Comparison of ENCODE assay signal across 8 cellular contexts in genomic region chr7:100544949-100545635, GRCh38. TPM values are rescaled to one million over a fixed set of nuclear protein-coding genes. Genes with fewer than 3 reads are reported as not detected.
DNase-seq lines count a peak whose midpoint lies in the region; ATAC-seq and TF ChIP-seq lines count a peak whose summit lies in the region.

No MANE protein-coding gene starts in this region.

- peak overlapping the region; percentile 77 to 95 (median 88) for H3K27ac Mint-ChIP-seq in naive thymus-derived CD4-positive, alpha-beta T cell

- no peaks in the 10 kb centered on the region for H3K27me3 Mint-ChIP-seq in naive thymus-derived CD4-positive, alpha-beta T cell

- H3K9me3 Mint-ChIP-seq in naive thymus-derived CD4-positive, alpha-beta T cell: no peaks in the 10 kb centered on the region

- TF ChIP-seq RAD21 in Ishikawa (IDR thresholded peaks at IDR 0.05; ENCODE audit: low read depth): no peak

- peak overlapping the region; percentile 80 for H3K27ac ChIP-seq in cingulate gyrus (ENCODE audit: low read depth, low read length)
- H3K27ac ChIP-seq in naive thymus-derived CD4-positive, alpha-beta T cell (ENCODE audit: low read depth, low read length): peak overlapping the region; percentile 56

- no peaks in the 10 kb centered on the region for H3K27me3 ChIP-seq in naive thymus-derived CD4-positive, alpha-beta T cell (ENCODE audit: control insufficient read depth in 2 of 2, insufficient read depth in 2 of 2, low read length in 2 of 2)

- POLR2A ChIA-PET in naive thymus-derived CD4-positive, alpha-beta T cell (lab: Charles Lee): interaction anchor here (0.7 to 2.4 kb wide), 10 partner anchors 9 to 131 kb away, joined by 3 to 17 read pairs (median 4); partner anchors contain the start of genes MEPCE and ZCWPW1

- peak overlapping the region; percentile 64 to 82 (median 70) for H3K4me3 Mint-ChIP-seq in naive thymus-derived CD4-positive, alpha-beta T cell

- peaks cover 0 to 8% (median 0%) of the 10 kb centered on the region in 3 experiments for H3K36me3 ChIP-seq in naive thymus-derived CD4-positive, alpha-beta T cell (ENCODE audit: control insufficient read depth in 2 of 3, insufficient read depth in 3 of 3, low read length in 3 of 3)

- H3K36me3 Mint-ChIP-seq in naive thymus-derived CD4-positive, alpha-beta T cell: peaks cover 3 to 17% (median 10%) of the 10 kb centered on the region in 5 donors

- ATAC-seq in GM21367 (IDR thresholded peaks at IDR 0.05; ENCODE audit: unreplicated experiment): peak; percentile 22
- no peak for ATAC-seq in naive thymus-derived CD4-positive, alpha-beta T cell

- DNase-seq in naive thymus-derived CD4-positive, alpha-beta T cell: no peak
- no peak for DNase-seq in globus pallidus (ENCODE audit: low spot score)
- no peak for DNase-seq in NCI-H345 treated with DMSO at 0.1 percent for 48 hours (lab: John Stamatoyannopoulos, UW; ENCODE audit: unreplicated experiment)
- DNase-seq in SKM-1 treated with dmso at 0.1 percent for 144 hours (lab: John Stamatoyannopoulos, UW; ENCODE audit: unreplicated experiment): no peak
- no peak for DNase-seq in stimulated activated CD4-positive, alpha-beta T cell treated with anti-CD3 and anti-CD28 coated beads, Interleukin-2, amount 100 ng/mL, for 48 hours

- intact Hi-C loops in naive thymus-derived CD4-positive, alpha-beta T cell (cut with micrococcal nuclease): loop anchor here in 1 of 2 donors (1.0 kb wide), 1 partner anchor 14 kb away; no protein-coding TSS in a partner anchor

- H3K4me3 ChIP-seq in naive thymus-derived CD4-positive, alpha-beta T cell (ENCODE audit: low read length): peak overlapping the region; percentile 7

- CTCF ChIA-PET in naive thymus-derived CD4-positive, alpha-beta T cell (lab: Charles Lee): interaction anchor here (1.1 to 5.4 kb wide), 4 partner anchors 11 to 76 kb away, joined by 3 to 33 read pairs (median 4); no protein-coding TSS in a partner anchor

- H3K4me1 Mint-ChIP-seq in naive thymus-derived CD4-positive, alpha-beta T cell: peaks cover 72 to 100% (median 92%) of the 10 kb centered on the region in 7 donors

- H3K9me3 ChIP-seq in naive thymus-derived CD4-positive, alpha-beta T cell (ENCODE audit: control insufficient read depth in 2 of 3, low read length in 3 of 3): no peaks in the 10 kb centered on the region

- H3K4me1 ChIP-seq in naive thymus-derived CD4-positive, alpha-beta T cell (ENCODE audit: control insufficient read depth in 2 of 2, insufficient read depth in 2 of 2, low read length in 2 of 2): peaks cover 70 to 91% of the 10 kb centered on the region in 2 donors

- TF ChIP-seq EP300 in Ishikawa (IDR thresholded peaks at IDR 0.05; ENCODE audit: borderline replicate concordance): no peak

TF ChIP-seq in Ishikawa, 13 proteins besides CTCF, POLR2A, EP300 and RAD21:
- TF ChIP-seq EGR1 (IDR thresholded peaks at IDR 0.05) (no peak), CEBPB (IDR thresholded peaks at IDR 0.05) (0 out of 2 replicates have a peak, but pooled peaks have one; percentile 27), NFIC (IDR thresholded peaks at IDR 0.05) (0 out of 2 replicates have a peak, but pooled peaks have one; percentile 9)

RNA-seq across cellular contexts. Expression of gene AGFG2, which starts 6.1 kb away (rescaled TPM):
- total RNA-seq in naive thymus-derived CD4-positive, alpha-beta T cell: 10 to 100 TPM; 15.8 to 42.4 (median 23.3) TPM
- polyA plus RNA-seq in naive thymus-derived CD4-positive, alpha-beta T cell: 1 to 10 TPM; 5.7 to 9.8 TPM

RNA-seq across cellular contexts. Expression of gene SAP25, which starts 28.6 kb away (rescaled TPM):
- total RNA-seq in naive thymus-derived CD4-positive, alpha-beta T cell: 100 to 1,000 TPM in 2 of 5 experiments, 10 to 100 TPM in 3; 29.1 to 174 (median 71.3) TPM
- polyA plus RNA-seq in naive thymus-derived CD4-positive, alpha-beta T cell: under 1 TPM in 1 of 2 donors, not detected in 1; 0.48 TPM

RNA-seq across cellular contexts. Expression of gene LRCH4, which starts 40.8 kb away (rescaled TPM):
- 100 to 1,000 TPM; 199 to 504 (median 407) TPM for total RNA-seq in naive thymus-derived CD4-positive, alpha-beta T cell
- polyA plus RNA-seq in naive thymus-derived CD4-positive, alpha-beta T cell: 100 to 1,000 TPM; 143 to 199 TPM

RNA-seq across cellular contexts. Expression of gene FBXO24, which starts 41.0 kb away (rescaled TPM):
- total RNA-seq in naive thymus-derived CD4-positive, alpha-beta T cell: 1 to 10 TPM in 4 of 5 experiments, under 1 TPM in 1; 0.75 to 3.1 (median 1.7) TPM
- polyA plus RNA-seq in naive thymus-derived CD4-positive, alpha-beta T cell: 1 to 10 TPM; 2.0 TPM

RNA-seq across cellular contexts. Expression of gene PCOLCE, which starts 57.1 kb away (rescaled TPM):
- 10 to 100 TPM in 1 of 5 experiments, 1 to 10 TPM in 4; 9.1 to 11.7 (median 9.5) TPM for total RNA-seq in naive thymus-derived CD4-positive, alpha-beta T cell
- under 1 TPM in 1 of 2 donors, not detected in 1; 0.64 TPM for polyA plus RNA-seq in naive thymus-derived CD4-positive, alpha-beta T cell
